In the genomic region with DNA sequence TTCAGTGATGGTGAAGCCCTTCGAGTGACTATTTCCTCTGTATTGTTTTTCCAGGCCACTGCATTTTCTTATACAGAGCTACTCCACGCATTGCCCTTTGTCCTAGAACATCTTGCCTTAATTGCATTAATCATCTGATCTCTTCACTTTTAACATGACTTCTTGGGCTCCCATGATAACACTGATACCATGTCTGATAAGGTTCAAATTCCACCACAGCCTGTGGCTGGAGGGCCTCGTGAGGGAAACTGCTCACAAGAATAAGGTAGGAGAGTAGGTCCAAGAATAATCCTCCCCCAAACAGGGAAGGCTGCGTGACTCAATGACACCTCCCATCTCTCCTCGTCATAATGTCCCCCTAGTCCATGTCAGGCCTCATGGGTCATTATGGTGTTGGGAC, we compare ENCODE assay signal across 9 cellular contexts.
"Had no signal": no experiment of that assay in that cellular context is flagged by ENCODE, and none has a peak within 500 bp of the region (broad histone marks: within the 10 kb centered on the region; RNA-seq: fewer than 3 reads in every experiment).

No MANE protein-coding gene starts in this region.

- DNase-seq: GM23248, GOT3, H7, HFFc6 had no signal

- H3K4me3 Mint-ChIP-seq: HFFc6, IgD-negative memory B cell had no signal

- H3K4me3 ChIP-seq: GM23248, HAP-1 had no signal

- H3K9ac ChIP-seq: GM23248 had no signal

- H3K27ac ChIP-seq: GM23248, HL-60 had no signal

- H3K4me1 ChIP-seq: HAP-1 had no signal

- H3K27ac Mint-ChIP-seq: HFFc6, IgD-negative memory B cell had no signal

- H2AFZ ChIP-seq: GM23248 had no signal

- H3K9me3 ChIP-seq: HAP-1 had no signal

- H3K36me3 ChIP-seq: HAP-1 had no signal

- H3K4me1 Mint-ChIP-seq: IgD-negative memory B cell had no signal

- ATAC-seq: HCT116, HepG2 had no signal
